ENCODE assay signal across 19 cellular contexts in the genomic region with DNA sequence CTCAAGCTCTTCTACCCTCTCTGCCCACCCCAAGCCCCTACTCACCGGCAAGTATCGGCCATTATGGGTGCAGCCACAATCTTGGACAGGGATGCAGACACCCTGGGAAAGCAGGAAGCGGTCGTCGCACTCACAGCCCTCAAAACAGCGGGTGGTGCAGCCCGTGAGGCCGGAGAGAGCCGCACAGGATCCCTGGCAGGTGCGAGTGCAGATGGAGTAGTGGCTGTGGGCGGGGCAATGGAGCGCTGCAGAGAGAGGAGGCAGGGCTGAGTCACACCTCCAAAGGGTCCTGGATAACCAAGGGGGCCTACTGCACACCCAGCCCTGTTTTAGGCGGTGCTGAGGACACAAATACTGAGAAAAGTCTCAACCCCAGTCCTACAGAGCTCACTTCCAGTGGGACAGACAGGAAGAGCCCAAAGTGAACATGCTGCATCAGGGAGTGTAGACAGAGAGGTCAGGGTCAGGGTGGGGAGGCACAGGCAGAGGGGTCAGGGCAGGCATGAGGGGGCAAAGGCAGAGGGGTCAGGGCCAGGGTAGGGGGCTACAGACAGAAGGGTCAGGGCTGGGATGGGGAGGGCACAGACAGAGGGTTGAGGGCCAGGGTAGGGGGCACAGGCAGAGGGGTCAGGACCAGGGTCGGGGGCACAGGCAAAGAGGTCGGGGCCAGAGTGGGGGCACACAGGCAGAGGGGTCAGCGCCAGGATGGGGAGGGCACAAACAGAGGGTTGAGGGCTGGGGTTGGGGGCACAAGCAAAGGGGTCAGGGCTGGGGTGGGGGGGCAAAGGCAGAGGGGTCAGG. TPM values are rescaled to one million over a fixed set of nuclear protein-coding genes. Genes with fewer than 3 reads are reported as not detected.
DNase-seq lines count a peak whose midpoint lies in the region; ATAC-seq and TF ChIP-seq lines count a peak whose summit lies in the region.
"Had no signal": no experiment of that assay in that cellular context is flagged by ENCODE, and none has a peak within 500 bp of the region (broad histone marks: within the 10 kb centered on the region; RNA-seq: fewer than 3 reads in every experiment).

No MANE protein-coding gene starts in this region.

- H3K4me3 ChIP-seq in GM23338 (peak overlapping the region; percentile 39; the same call in 1 of the 2 replicates), iPS-20b (ENCODE audit: low read length) (peak overlapping the region; percentile 14; the same call in 1 of the 2 replicates)
- H3K4me3 ChIP-seq: upper lobe of left lung had no signal

- DNase-seq in GM23338 (ENCODE audit: low spot score) (peak; percentile 91), NCI-H1105 (lab: John Stamatoyannopoulos, UW) (peak; percentile 38), NCI-H510A (lab: John Stamatoyannopoulos, UW) (peak; percentile 77), mesenteric fat pad (ENCODE audit: low spot score) (no peak), activated T-cell treated with anti-CD3 and anti-CD28 coated beads for 4 hours (no peak)
- DNase-seq in activated CD4-positive, alpha-beta T cell treated with anti-CD3 and anti-CD28 coated beads for 48 hours: no peak
- DNase-seq: activated CD4-positive, CD25-positive, alpha-beta regulatory T cell; foreskin fibroblast; mesenchymal stem cell; NCI-H1694 treated with DMSO at 0.1 percent for 48 hours; nucleus accumbens; stimulated activated CD4-positive, alpha-beta T cell treated with anti-CD3 and anti-CD28 coated beads, Interleukin-4, amount 100 ng/mL, for 1 hour; upper lobe of left lung had no signal

- H3K9me2 ChIP-seq in GM23338 (ENCODE audit: insufficient read depth): no peaks in the 10 kb centered on the region

- H3K9ac ChIP-seq in iPS-20b (ENCODE audit: low read depth, low read length): no peak overlapping the region

- peak overlapping the region; percentile 49 for H3K4me3 Mint-ChIP-seq in GM23338
- H3K4me3 Mint-ChIP-seq: activated naive CD8-positive, alpha-beta T cell; CD14-positive monocyte; IgD-negative memory B cell had no signal

- ATAC-seq in GM23338 (peak; percentile 98), GM21529 (IDR thresholded peaks at IDR 0.05; ENCODE audit: unreplicated experiment) (no peak)
- ATAC-seq: sciatic nerve had no signal

- no peaks in the 10 kb centered on the region for H3K4me1 ChIP-seq in GM23338 (ENCODE audit: insufficient read depth)
- 0 out of 2 replicates have a peak, but pooled peaks cover 2% of the 10 kb centered on the region for H3K4me1 ChIP-seq in iPS-20b (ENCODE audit: insufficient read depth, low read length)
- H3K4me1 ChIP-seq: upper lobe of left lung had no signal

- peaks cover 8% of the 10 kb centered on the region for H3K4me1 Mint-ChIP-seq in GM23338
- H3K4me1 Mint-ChIP-seq: CD14-positive monocyte, IgD-negative memory B cell had no signal

- H3K36me3 ChIP-seq in GM23338 (ENCODE audit: insufficient read depth) (no peaks in the 10 kb centered on the region), iPS-20b (ENCODE audit: insufficient read depth, low read depth, low read length) (no peaks in the 10 kb centered on the region)
- H3K36me3 ChIP-seq: upper lobe of left lung had no signal

- H3K36me3 Mint-ChIP-seq in GM23338 (ENCODE audit: low read depth): no peaks in the 10 kb centered on the region
- H3K36me3 Mint-ChIP-seq: activated naive CD8-positive, alpha-beta T cell; CD14-positive monocyte; IgD-negative memory B cell had no signal

- no peaks in the 10 kb centered on the region for H3K9me3 Mint-ChIP-seq in GM23338
- H3K9me3 Mint-ChIP-seq: IgD-negative memory B cell had no signal

- H3K79me2 ChIP-seq in GM23338 (replicated peaks; ENCODE audit: insufficient read depth): no peaks in the 10 kb centered on the region

- H3K27ac ChIP-seq in GM23338 (ENCODE audit: low read depth) (no peak overlapping the region), iPS-20b (ENCODE audit: low read length) (no peak overlapping the region)
- H3K27ac ChIP-seq: upper lobe of left lung had no signal

- no peaks in the 10 kb centered on the region for H3F3A ChIP-seq in GM23338 (replicated peaks; ENCODE audit: low read depth)

- H3K27me3 ChIP-seq in GM23338 (ENCODE audit: insufficient read depth): no peaks in the 10 kb centered on the region
- no peaks in the 10 kb centered on the region for H3K27me3 ChIP-seq in iPS-20b (ENCODE audit: insufficient read depth, low read length)
- H3K27me3 ChIP-seq: upper lobe of left lung had no signal

- peak overlapping the region; percentile 55; the same call in 1 of the 2 replicates for H3K4me2 ChIP-seq in GM23338

- peak overlapping the region; percentile 85 for H2AFZ ChIP-seq in GM23338

- no peak overlapping the region; the same call in 1 of the 2 replicates for H3K27ac Mint-ChIP-seq in GM23338
- H3K27ac Mint-ChIP-seq: activated naive CD8-positive, alpha-beta T cell; CD14-positive monocyte; IgD-negative memory B cell had no signal

- no peaks in the 10 kb centered on the region for H3K9me3 ChIP-seq in iPS-20b (ENCODE audit: insufficient read depth, low read depth, low read length)
- H3K9me3 ChIP-seq: upper lobe of left lung had no signal

- peaks cover 6% of the 10 kb centered on the region for H3K27me3 Mint-ChIP-seq in GM23338 (ENCODE audit: insufficient read depth, low read depth, poor library complexity)
- H3K27me3 Mint-ChIP-seq: activated naive CD8-positive, alpha-beta T cell; IgD-negative memory B cell had no signal

- H4K20me1 ChIP-seq in GM23338 (replicated peaks; ENCODE audit: insufficient read depth): no peaks in the 10 kb centered on the region

- TF ChIP-seq CTCF in GM23338 (conservative IDR thresholded peaks at IDR 0.05; ENCODE audit: low read depth in 2 of 2): no peak

TF ChIP-seq in GM23338, 12 proteins besides CTCF, POLR2A, EP300 and RAD21 (continues in another document):
- no peak for TF ChIP-seq CREB1 (CRISPR knock-in tag; IDR thresholded peaks at IDR 0.05; ENCODE audit: low read depth)
- no peak for TF ChIP-seq ZNF331 (CRISPR knock-in tag; IDR thresholded peaks at IDR 0.05; ENCODE audit: low read depth)
- TF ChIP-seq POLR2AphosphoS5 (IDR thresholded peaks at IDR 0.05; ENCODE audit: low read depth): no peak
- TF ChIP-seq STAT1 (IDR thresholded peaks at IDR 0.05; ENCODE audit: unreplicated experiment): no peak
- TF ChIP-seq, protein P1, sequence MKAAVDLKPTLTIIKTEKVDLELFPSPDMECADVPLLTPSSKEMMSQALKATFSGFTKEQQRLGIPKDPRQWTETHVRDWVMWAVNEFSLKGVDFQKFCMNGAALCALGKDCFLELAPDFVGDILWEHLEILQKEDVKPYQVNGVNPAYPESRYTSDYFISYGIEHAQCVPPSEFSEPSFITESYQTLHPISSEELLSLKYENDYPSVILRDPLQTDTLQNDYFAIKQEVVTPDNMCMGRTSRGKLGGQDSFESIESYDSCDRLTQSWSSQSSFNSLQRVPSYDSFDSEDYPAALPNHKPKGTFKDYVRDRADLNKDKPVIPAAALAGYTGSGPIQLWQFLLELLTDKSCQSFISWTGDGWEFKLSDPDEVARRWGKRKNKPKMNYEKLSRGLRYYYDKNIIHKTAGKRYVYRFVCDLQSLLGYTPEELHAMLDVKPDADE (IDR thresholded peaks at IDR 0.05): no peak
- TF ChIP-seq JUNB (IDR thresholded peaks at IDR 0.05; ENCODE audit: unreplicated experiment): no peak

RNA-seq across cellular contexts. Expression of a gene that starts 24.2 kb away (rescaled TPM):
- 403 and 426 TPM in 2 replicates for total RNA-seq in GM23338 (2014; rRNA removed; shearing (Covaris generic))
- 553 and 579 TPM in 2 replicates for polyA plus RNA-seq in GM23338 (2016; fragmentation: Nextera tagmentation; extraction: Ambion mirVana)
- 121 TPM for total RNA-seq in mesenteric fat pad

RNA-seq across cellular contexts. Expression of a gene that starts 36.4 kb away (rescaled TPM):
- total RNA-seq in GM23338 (2014; rRNA removed; shearing (Covaris generic)): 8.6 and 8.9 TPM in 2 replicates
- polyA plus RNA-seq in GM23338 (2016; fragmentation: Nextera tagmentation; extraction: Ambion mirVana): 6.5 and 7.2 TPM in 2 replicates
- total RNA-seq in mesenteric fat pad: 8.8 TPM

Comparison
In these comparisons a context has a peak if more than half of its experiments do, and no peak if none do; other contexts are left out.
1. DNase-seq: peak in GM23338 (single experiment), NCI-H1105 (single experiment) and NCI-H510A (single experiment); none in mesenteric fat pad (single experiment), activated T-cell treated with anti-CD3 and anti-CD28 coated beads for 4 hours (single experiment) and activated CD4-positive, alpha-beta T cell treated with anti-CD3 and anti-CD28 coated beads for 48 hours (single experiment).